Comparison of ENCODE assay signal across 8 cellular contexts in genomic region chr1:11098931-11099309, GRCh38. TPM values are rescaled to one million over a fixed set of nuclear protein-coding genes. Genes with fewer than 3 reads are reported as not detected.
DNase-seq lines count a peak whose midpoint lies in the region; ATAC-seq and TF ChIP-seq lines count a peak whose summit lies in the region.

No MANE protein-coding gene starts in this region.

- no peak for TF ChIP-seq POLR2A in adrenal gland (IDR thresholded peaks at IDR 0.05)

- no peak for DNase-seq in activated T-cell treated with anti-CD3 and anti-CD28 coated beads, Interleukin-2, amount 50 U/mL, for 4 hours
- DNase-seq in activated T-cell treated with anti-CD3 and anti-CD28 coated beads, Interleukin-2, amount 50 U/mL, for 1 hour: no peak
- peak in 1 of 7 donors; percentile 9 for DNase-seq in adrenal gland
- DNase-seq in tibial artery: no peak
- no peak for DNase-seq in NCI-H2196 (lab: John Stamatoyannopoulos, UW; ENCODE audit: unreplicated experiment)
- DNase-seq in T-helper 9 cell: no peak
- no peak for DNase-seq in globus pallidus (ENCODE audit: low spot score)

- H3K27me3 ChIP-seq in adrenal gland (no peaks in the 10 kb centered on the region), liver (ENCODE audit: control insufficient read depth in 4 of 4, insufficient read depth in 4 of 4, low read length in 3 of 4) (no peaks in the 10 kb centered on the region), tibial artery (no peaks in the 10 kb centered on the region)

- intact Hi-C loops in adrenal gland (cut with DNase I) (loop anchor here in 1 of 2 donors (10.0 kb wide), 1 partner anchor 116 kb away; no protein-coding TSS in a partner anchor), tibial artery (cut with DNase I; ENCODE audit: low total_unique reads) (no loop called here)

- H3K4me3 ChIP-seq in adrenal gland (peak overlapping the region in 3 of 4 donors; percentile 91 to 99 (median 97)), liver (ENCODE audit: low read depth in 1 of 3, low read length in 3 of 3) (peak overlapping the region; percentile 86 to 99 (median 98)), tibial artery (peak overlapping the region; percentile 82 to 98)

- peak overlapping the region; percentile 97 for H3K4me3 Mint-ChIP-seq in activated T-cell treated with anti-CD3 and anti-CD28 coated beads, Interleukin-2, amount 50 U/mL, for 4 hours

- TF ChIP-seq RAD21 in liver (IDR thresholded peaks at IDR 0.05): no peak

- 13 to 19% (median 15%) methylated on average over 5 of the region's 5 CpGs for WGBS in adrenal gland, 4 donors
- 16% methylated on average over 5 of the region's 5 CpGs for WGBS in liver

- no peaks in the 10 kb centered on the region for H3K27me3 Mint-ChIP-seq in activated T-cell treated with anti-CD3 and anti-CD28 coated beads, Interleukin-2, amount 50 U/mL, for 4 hours (ENCODE audit: low read depth)

- H3K9ac ChIP-seq in liver (ENCODE audit: low read depth in 1 of 2, low read length in 2 of 2): peak overlapping the region; percentile 79 to 90

- H3K36me3 Mint-ChIP-seq in activated T-cell treated with anti-CD3 and anti-CD28 coated beads, Interleukin-2, amount 50 U/mL, for 4 hours (ENCODE audit: insufficient read depth): peaks cover 5% of the 10 kb centered on the region

- TF ChIP-seq CTCF in adrenal gland (IDR thresholded peaks at IDR 0.05) (no peak), liver (IDR thresholded peaks at IDR 0.05; ENCODE audit: low read depth, low read length, missing input control) (no peak), tibial artery (IDR thresholded peaks at IDR 0.05) (no peak)

- H3K9me3 ChIP-seq in adrenal gland (replicated peaks in 1 of 3) (no peaks in the 10 kb centered on the region), liver (ENCODE audit: control insufficient read depth in 4 of 4, low read length in 3 of 4) (no peaks in the 10 kb centered on the region), tibial artery (no peaks in the 10 kb centered on the region)

- H3K36me3 ChIP-seq in adrenal gland (replicated peaks in 1 of 2): peaks cover 0 to 40% of the 10 kb centered on the region in 2 donors
- peaks cover 3 to 14% (median 9%) of the 10 kb centered on the region in 4 donors for H3K36me3 ChIP-seq in liver (ENCODE audit: control insufficient read depth in 4 of 4, insufficient read depth in 3 of 4, low read depth in 1 of 4, low read length in 3 of 4)
- H3K36me3 ChIP-seq in tibial artery: peaks cover 35 to 37% (median 37%) of the 10 kb centered on the region in 3 donors

- H3K4me1 Mint-ChIP-seq in activated T-cell treated with anti-CD3 and anti-CD28 coated beads, Interleukin-2, amount 50 U/mL, for 4 hours (ENCODE audit: low read depth): peaks cover 9% of the 10 kb centered on the region

- H3K9me3 Mint-ChIP-seq in activated T-cell treated with anti-CD3 and anti-CD28 coated beads, Interleukin-2, amount 50 U/mL, for 4 hours: no peaks in the 10 kb centered on the region

- no peak for ATAC-seq in activated T-cell treated with anti-CD3 and anti-CD28 coated beads, Interleukin-2, amount 50 U/mL, for 4 hours

- peak overlapping the region in 3 of 5 donors; percentile 73 to 90 (median 77) for H3K27ac ChIP-seq in adrenal gland
- H3K27ac ChIP-seq in liver (ENCODE audit: low read depth in 1 of 2, low read length in 2 of 2): peak overlapping the region in 1 of 2 donors; percentile 63
- H3K27ac ChIP-seq in tibial artery: peak overlapping the region; percentile 78 to 81

- H3K4me1 ChIP-seq in adrenal gland (replicated peaks in 1 of 2) (peaks cover 0 to 10% of the 10 kb centered on the region in 2 donors), liver (ENCODE audit: control insufficient read depth in 4 of 4, insufficient read depth in 4 of 4, low read length in 3 of 4) (peaks cover 2 to 18% (median 9%) of the 10 kb centered on the region in 4 donors), tibial artery (peaks cover 0 to 13% (median 12%) of the 10 kb centered on the region in 4 donors)

TF ChIP-seq in liver, 16 proteins besides CTCF, POLR2A, EP300 and RAD21:
- TF ChIP-seq EGR1 (IDR thresholded peaks at IDR 0.05; ENCODE audit: low read depth in 2 of 2): no peak
- TF ChIP-seq JUND (IDR thresholded peaks at IDR 0.05): no peak
- TF ChIP-seq MAX (IDR thresholded peaks at IDR 0.05): no peak
- no peak for TF ChIP-seq FOXA2 (IDR thresholded peaks at IDR 0.05)
- TF ChIP-seq RXRA (IDR thresholded peaks at IDR 0.05): no peak
- no peak for TF ChIP-seq HNF4G (IDR thresholded peaks at IDR 0.05)
- TF ChIP-seq REST (IDR thresholded peaks at IDR 0.05): no peak
- TF ChIP-seq GABPA (IDR thresholded peaks at IDR 0.05 in 1 of 2, conservative IDR thresholded peaks at IDR 0.05 in 1 of 2): no peak
- no peak for TF ChIP-seq TAF1 (conservative IDR thresholded peaks at IDR 0.05)
- no peak for TF ChIP-seq HNF4A (conservative IDR thresholded peaks at IDR 0.05)
TF ChIP-seq in liver: peak in this region for 0.

RNA-seq across cellular contexts. Expression of gene EXOSC10, which starts 0.7 kb away (rescaled TPM):
- total RNA-seq in activated T-cell treated with anti-CD3 and anti-CD28 coated beads, Interleukin-2, amount 50 U/mL, for 4 hours: 10 to 100 TPM; 82.8 to 86.6 (median 85.1) TPM
- total RNA-seq in adrenal gland: 10 to 100 TPM; 25.5 to 61.9 (median 33.3) TPM
- polyA plus RNA-seq in adrenal gland: 100 to 1,000 TPM in 1 of 3 donors, 10 to 100 TPM in 2; 53.1 to 107 (median 55.9) TPM
- total RNA-seq in liver: 10 to 100 TPM; 26.3 to 29.2 TPM
- 10 to 100 TPM; 11.3 to 15.6 TPM for polyA plus RNA-seq in liver

RNA-seq across cellular contexts. Expression of gene SRM, which starts 39.1 kb away (rescaled TPM):
- total RNA-seq in activated T-cell treated with anti-CD3 and anti-CD28 coated beads, Interleukin-2, amount 50 U/mL, for 4 hours: 100 to 1,000 TPM; 622 to 706 (median 667) TPM
- total RNA-seq in adrenal gland: 10 to 100 TPM; 34.2 to 97.3 (median 54.5) TPM
- polyA plus RNA-seq in adrenal gland: 100 to 1,000 TPM in 2 of 3 donors, 10 to 100 TPM in 1; 50.3 to 243 (median 193) TPM
- total RNA-seq in liver: 10 to 100 TPM in 1 of 2 donors, 1 to 10 TPM in 1; 8.6 to 13.6 TPM
- 10 to 100 TPM; 34.9 to 59.1 TPM for polyA plus RNA-seq in liver

RNA-seq across cellular contexts. Expression of gene MASP2, which starts 51.9 kb away (rescaled TPM):
- 1 to 10 TPM in 1 of 3 donors, under 1 TPM in 2; 0.48 to 1.0 (median 0.50) TPM for total RNA-seq in activated T-cell treated with anti-CD3 and anti-CD28 coated beads, Interleukin-2, amount 50 U/mL, for 4 hours
- total RNA-seq in adrenal gland (not detected), liver (100 to 1,000 TPM in 1 of 2 donors, 10 to 100 TPM in 1; 30.0 to 118 TPM)
- polyA plus RNA-seq in adrenal gland (under 1 TPM in 1 of 3 donors, not detected in 2; 0.07 TPM), liver (100 to 1,000 TPM; 307 to 530 TPM)

Comparison
In these comparisons a context has a peak if more than half of its experiments do, and no peak if none do; other contexts are left out.
1. RNA of gene SRM, which starts 39.1 kb away (total RNA-seq): 622 to 706 TPM in activated T-cell treated with anti-CD3 and anti-CD28 coated beads, Interleukin-2, amount 50 U/mL, for 4 hours; 34.2 to 97.3 TPM in adrenal gland and 8.6 to 13.6 TPM in liver; every median in the first group is over 4 times any median in the second.
2. RNA of gene MASP2, which starts 51.9 kb away (total RNA-seq): 30.0 to 118 TPM in liver; 0.48 to 1.0 TPM in activated T-cell treated with anti-CD3 and anti-CD28 coated beads, Interleukin-2, amount 50 U/mL, for 4 hours and not detected in adrenal gland; every median in the first group is over 10 times any median in the second.
3. Peak in every context shown above with its lines, with median percentiles within 50 percentile points of each other: H3K4me3 ChIP-seq.